ENCODE assay signal across 19 cellular contexts in the genomic region with DNA sequence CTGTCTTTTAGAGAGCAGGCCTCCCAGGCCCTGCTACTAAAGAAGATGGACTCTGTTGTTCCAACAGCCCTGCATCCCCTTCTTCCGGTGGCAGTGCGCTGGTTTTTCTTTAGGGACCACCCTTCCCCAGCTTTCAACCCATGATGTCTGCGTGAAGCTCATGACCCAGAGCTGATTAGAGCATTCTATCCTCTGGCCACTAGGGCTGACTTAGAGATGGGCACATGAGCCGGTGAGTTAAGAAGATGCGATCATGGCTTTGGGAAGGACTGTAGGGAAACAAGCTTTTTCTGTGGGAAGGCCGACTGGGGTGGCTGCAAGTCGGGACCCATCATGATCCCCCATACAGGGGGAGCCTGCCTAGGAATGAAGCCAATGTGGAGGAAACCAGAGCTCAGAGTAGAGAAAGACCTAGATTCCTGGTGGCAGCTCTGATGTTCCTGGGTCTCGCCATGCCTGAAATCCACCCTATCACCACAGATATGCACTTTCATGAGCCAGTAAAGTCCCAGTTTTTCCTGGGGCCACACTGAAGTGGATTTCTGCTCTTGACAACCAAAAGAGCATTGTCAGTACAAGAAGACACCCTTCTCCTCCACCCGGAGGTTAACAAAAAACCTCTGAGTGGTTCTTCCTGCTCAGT. TPM values are rescaled to one million over a fixed set of nuclear protein-coding genes. Genes with fewer than 3 reads are reported as not detected.
DNase-seq lines count a peak whose midpoint lies in the region; ATAC-seq and TF ChIP-seq lines count a peak whose summit lies in the region.
"Had no signal": no experiment of that assay in that cellular context is flagged by ENCODE, and none has a peak within 500 bp of the region (broad histone marks: within the 10 kb centered on the region; RNA-seq: fewer than 3 reads in every experiment).

No MANE protein-coding gene starts in this region.

- H3K4me2 ChIP-seq in trophoblast cell (ENCODE audit: low read length): no peak overlapping the region

- no peak overlapping the region for H4K12ac ChIP-seq in trophoblast cell (ENCODE audit: low read depth, low read length)

- peaks cover 20% of the 10 kb centered on the region for H3K79me1 ChIP-seq in trophoblast cell (ENCODE audit: low read length)

- no peak overlapping the region for H2BK120ac ChIP-seq in trophoblast cell (ENCODE audit: insufficient read depth, low read length, poor library complexity)

- peaks cover 20% of the 10 kb centered on the region for H3K27me3 Mint-ChIP-seq in T-helper 17 cell

- TF ChIP-seq CTCF in GM12864 (IDR thresholded peaks at IDR 0.05; ENCODE audit: low read depth, low read length, missing control alignments) (peak; percentile 47), cardiac fibroblast (IDR thresholded peaks at IDR 0.05; ENCODE audit: low read depth, low read length) (peak; percentile 35)

- no peak overlapping the region for H3K27ac Mint-ChIP-seq in T-helper 17 cell
- H3K27ac Mint-ChIP-seq: activated naive CD4-positive, alpha-beta T cell treated with anti-CD3 and anti-CD28 coated beads, Interleukin-2, amount 10 ng/mL, durations not matched to agents 7 days and 5 days had no signal

- no peaks in the 10 kb centered on the region for H3K27me3 ChIP-seq in trophoblast cell (ENCODE audit: insufficient read depth, low read length)

- H3K4ac ChIP-seq in trophoblast cell (ENCODE audit: low read depth, low read length): no peak overlapping the region

- H3K36me3 ChIP-seq in trophoblast cell (ENCODE audit: control insufficient read depth in 1 of 2, insufficient read depth in 2 of 2, low read length in 2 of 2): peaks cover 0 to 5% of the 10 kb centered on the region in 2 experiments
- H3K36me3 ChIP-seq: lower lobe of right lung, stomach had no signal

- H2AFZ ChIP-seq in trophoblast cell (ENCODE audit: insufficient read depth, low read length, poor library complexity): no peak overlapping the region

- no peak overlapping the region for H3K27ac ChIP-seq in trophoblast cell (ENCODE audit: low read depth, low read length)
- H3K27ac ChIP-seq: epithelial cell of prostate, lower lobe of right lung, stomach had no signal

- no peak overlapping the region for H3K4me3 ChIP-seq in GM12864 (ENCODE audit: low read depth, low read length)
- H3K4me3 ChIP-seq in Jurkat, Clone E6-1 (ENCODE audit: low read length): no peak overlapping the region
- no peak overlapping the region for H3K4me3 ChIP-seq in cardiac fibroblast (replicated peaks in 1 of 2; ENCODE audit: low read depth in 2 of 2, low read length in 2 of 2)
- H3K4me3 ChIP-seq in trophoblast cell (ENCODE audit: low read depth, low read length): no peak overlapping the region
- H3K4me3 ChIP-seq: lower lobe of right lung, stomach had no signal

- H3K9me3 ChIP-seq in trophoblast cell (ENCODE audit: insufficient read depth, low read depth, low read length): peaks cover 18% of the 10 kb centered on the region
- H3K9me3 ChIP-seq in T-helper 17 cell (ENCODE audit: control insufficient read depth, low read length, poor library complexity, severe bottlenecking): no peaks in the 10 kb centered on the region
- H3K9me3 ChIP-seq: lower lobe of right lung had no signal

- H4K8ac ChIP-seq in trophoblast cell (ENCODE audit: low read depth, low read length): no peak overlapping the region

- H3K36me3 Mint-ChIP-seq in T-helper 17 cell (ENCODE audit: low read depth): no peaks in the 10 kb centered on the region
- H3K36me3 Mint-ChIP-seq: activated naive CD4-positive, alpha-beta T cell treated with anti-CD3 and anti-CD28 coated beads, Interleukin-2, amount 10 ng/mL, durations not matched to agents 7 days and 5 days had no signal

- H3K23ac ChIP-seq in trophoblast cell (ENCODE audit: low read length): no peak overlapping the region

- H3K4me1 ChIP-seq in trophoblast cell (ENCODE audit: control insufficient read depth in 1 of 2, insufficient read depth in 2 of 2, low read length in 2 of 2): peaks cover 20 to 25% of the 10 kb centered on the region in 2 experiments
- H3K4me1 ChIP-seq: Caco-2, lower lobe of right lung had no signal

- WGBS in trophoblast cell (ENCODE audit: extremely low coverage, insufficient coverage, insufficient read length): no CpG with 5 or more reads among the region's 9 CpGs

- peak overlapping the region; percentile 21 for H4K91ac ChIP-seq in trophoblast cell (ENCODE audit: low read depth, low read length)

- H2BK12ac ChIP-seq in trophoblast cell (ENCODE audit: low read length): no peak overlapping the region

- no peak overlapping the region for H3K9ac ChIP-seq in trophoblast cell (ENCODE audit: low read length)

- no peak overlapping the region for H3K18ac ChIP-seq in trophoblast cell (ENCODE audit: low read length)

- H3K79me2 ChIP-seq in trophoblast cell (ENCODE audit: control insufficient read depth, insufficient read depth, low read length, poor library complexity): peaks cover 2% of the 10 kb centered on the region

- DNase-seq in GM12864 (ENCODE audit: low read depth) (no peak), cardiac fibroblast (ENCODE audit: low read depth in 2 of 2) (peak in 1 of 2 donors; percentile 28), trophoblast cell (peak in 1 of 2 donors; percentile 7), T-helper 17 cell (no peak), inferior parietal cortex (ENCODE audit: extremely low spot score) (no peak)
- peak; percentile 4 for DNase-seq in Jurkat, Clone E6-1 (ENCODE audit: low read depth, low spot score)
- DNase-seq: activated CD4-positive, CD25-positive, alpha-beta regulatory T cell; activated CD8-positive, alpha-beta memory T cell treated with anti-CD3 and anti-CD28 coated beads, Interleukin-2, amount 50 U/mL, for 48 hours; activated naive CD4-positive, alpha-beta T cell treated with anti-CD3 and anti-CD28 coated beads, Interleukin-2, amount 10 ng/mL, durations not matched to agents 7 days and 5 days; Caco-2; cerebellar nuclear complex; lower lobe of right lung; NCI-H146; NCI-H446 treated with DMSO at 0.1 percent for 48 hours; stomach; SW 1271 had no signal

- no peak overlapping the region for H2BK5ac ChIP-seq in trophoblast cell (ENCODE audit: low read depth, low read length, poor library complexity)

- peaks cover 5% of the 10 kb centered on the region for H3K4me1 Mint-ChIP-seq in T-helper 17 cell
- H3K4me1 Mint-ChIP-seq: activated naive CD4-positive, alpha-beta T cell treated with anti-CD3 and anti-CD28 coated beads, Interleukin-2, amount 10 ng/mL, durations not matched to agents 7 days and 5 days had no signal

- H3K4me3 Mint-ChIP-seq in T-helper 17 cell: no peak overlapping the region
- H3K4me3 Mint-ChIP-seq: activated naive CD4-positive, alpha-beta T cell treated with anti-CD3 and anti-CD28 coated beads, Interleukin-2, amount 10 ng/mL, durations not matched to agents 7 days and 5 days; nephron had no signal

- ATAC-seq in T-helper 17 cell (no peak), HG02885 (IDR thresholded peaks at IDR 0.05; ENCODE audit: poor library complexity, unreplicated experiment) (no peak)
- ATAC-seq: lower lobe of right lung had no signal

- no peak overlapping the region for H3K14ac ChIP-seq in trophoblast cell (ENCODE audit: low read length)

- no peak overlapping the region for H2AK5ac ChIP-seq in trophoblast cell (ENCODE audit: low read length)

RNA-seq across cellular contexts. Expression of gene STX16, which starts 29.1 kb away (rescaled TPM):
- 92.4 TPM for polyA plus RNA-seq in Jurkat, Clone E6-1 (2012; ENCODE audit: insufficient read depth, insufficient read length)
- 26.9 and 28.5 TPM in 2 replicates for polyA plus RNA-seq in trophoblast cell (2013)
- total RNA-seq in T-helper 17 cell: 100 to 1,000 TPM; 161 to 167 TPM
